In the genomic region with DNA sequence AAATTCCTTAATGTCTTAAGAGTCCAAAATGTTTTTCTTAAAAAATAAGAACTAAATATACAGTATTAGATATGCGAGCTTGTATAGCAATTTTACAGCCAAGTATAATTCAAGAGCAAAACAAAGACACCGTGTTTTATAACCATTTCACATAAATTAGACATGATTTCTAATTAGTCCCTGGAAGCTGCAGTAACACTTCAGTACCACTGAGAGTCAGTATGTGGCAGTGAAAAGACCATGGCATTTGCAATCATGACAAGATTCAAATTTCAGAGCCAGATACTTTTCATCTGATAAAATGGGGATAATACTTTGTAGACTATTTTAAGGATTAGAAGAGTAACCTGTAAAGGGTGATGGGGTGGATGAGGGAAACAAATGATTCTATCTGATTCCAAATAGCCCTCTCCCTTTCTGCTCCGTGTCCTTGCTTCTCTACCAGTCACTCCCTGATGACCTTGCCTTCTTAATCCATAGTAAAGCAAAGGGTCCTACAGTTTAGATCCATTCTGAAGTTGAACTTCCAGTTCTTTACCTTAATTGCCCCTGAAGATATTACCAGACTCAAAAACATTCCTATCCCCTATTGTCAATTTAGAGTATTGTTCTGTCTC, we compare ENCODE assay signal across 1 cellular context.
TF ChIP-seq lines count a peak whose summit lies in the region.

No MANE protein-coding gene starts in this region.

TF ChIP-seq in Ishikawa, 13 proteins besides CTCF, POLR2A, EP300 and RAD21 (continued from another document):
- TF ChIP-seq TEAD4 (IDR thresholded peaks at IDR 0.05) (no peak), TAF1 (IDR thresholded peaks at IDR 0.05; ENCODE audit: low read depth) (no peak)
